In genomic region chrX:1591863-1592127, GRCh38 we compare ENCODE assay signal across 8 cellular contexts. TPM values are rescaled to one million over a fixed set of nuclear protein-coding genes. Genes with fewer than 3 reads are reported as not detected.
DNase-seq lines count a peak whose midpoint lies in the region; ATAC-seq and TF ChIP-seq lines count a peak whose summit lies in the region.

No MANE protein-coding gene starts in this region.

- H3K4me2 ChIP-seq in SK-N-SH, result peak overlapping the region; percentile 99

- H3K27me3 ChIP-seq in SK-N-SH (ENCODE audit: insufficient read depth) (no peaks in the 10 kb centered on the region), stomach (no peaks in the 10 kb centered on the region)

- TF ChIP-seq CTCF in SK-N-SH (IDR thresholded peaks at IDR 0.05) (no peak), stomach (IDR thresholded peaks at IDR 0.05) (no peak)

- H3K9me3 ChIP-seq in SK-N-SH (no peaks in the 10 kb centered on the region), stomach (no peaks in the 10 kb centered on the region)

- H3K4me1 ChIP-seq in SK-N-SH (ENCODE audit: control insufficient read depth in 1 of 2, insufficient read depth in 2 of 2, low read depth in 1 of 2, low read length in 1 of 2) (peaks cover 0 to 12% of the 10 kb centered on the region in 2 experiments; a peak in 2 of 4 replicates), stomach (peaks cover 21 to 46% (median 32%) of the 10 kb centered on the region in 4 donors)

- H3K27ac ChIP-seq in SK-N-SH (ENCODE audit: low read depth in 2 of 2, low read length in 1 of 2), result peak overlapping the region; percentile 28 to 76; a peak in 3 of 4 replicates
- peak overlapping the region; percentile 84 to 97 (median 92) for H3K27ac ChIP-seq in stomach

- H3K79me2 ChIP-seq in SK-N-SH (ENCODE audit: insufficient read depth), result peaks cover 47% of the 10 kb centered on the region

- intact Hi-C loops in stomach (cut with DNase I; ENCODE audit: low total_unique reads), result loop anchor here (5.0 kb wide), 1 partner anchor 134 kb away; no protein-coding TSS in a partner anchor

- ATAC-seq in SK-N-SH treated with all-trans-retinoic acid at 6 μM for 48 hours, result no peak
- ATAC-seq in activated naive CD4-positive, alpha-beta T cell treated with anti-CD3 and anti-CD28 coated beads, Interleukin-2, amount 50 U/mL, for 72 hours, result no peak
- no peak for ATAC-seq in GM18858 (IDR thresholded peaks at IDR 0.05; ENCODE audit: unreplicated experiment)
- ATAC-seq in GM18505 (IDR thresholded peaks at IDR 0.05; ENCODE audit: unreplicated experiment), result no peak
- ATAC-seq in GM19023 (IDR thresholded peaks at IDR 0.05; ENCODE audit: unreplicated experiment), result no peak

- H3K36me3 ChIP-seq in SK-N-SH (replicated peaks in 1 of 2; ENCODE audit: control insufficient read depth in 1 of 2, insufficient read depth in 2 of 2, low read length in 1 of 2) (peaks cover 17 to 29% of the 10 kb centered on the region in 2 experiments), stomach (peaks cover 30 to 36% (median 33%) of the 10 kb centered on the region in 4 donors)

- WGBS in SK-N-SH (ENCODE audit: low lambda C conversion rate), result 2% methylated on average over 7 of the region's 19 CpGs
- WGBS in stomach, 5 donors, result 0 to 7% (median 2%) methylated on average over 13 to 19 of the region's 19 CpGs

- H3K36me3 Mint-ChIP-seq in activated naive CD4-positive, alpha-beta T cell treated with anti-CD3 and anti-CD28 coated beads, Interleukin-2, amount 50 U/mL, for 72 hours, result peaks cover 14 to 32% of the 10 kb centered on the region in 2 donors

- no peak for TF ChIP-seq RAD21 in SK-N-SH (IDR thresholded peaks at IDR 0.05; ENCODE audit: low read length)

- DNase-seq in SK-N-SH, result no peak
- DNase-seq in activated naive CD4-positive, alpha-beta T cell treated with anti-CD3 and anti-CD28 coated beads, Interleukin-2, amount 50 U/mL, for 72 hours (ENCODE audit: low spot score in 2 of 2), result no peak
- DNase-seq in iPS-NIHi7 (ENCODE audit: extremely low spot score), result peak; percentile 13
- no peak for DNase-seq in stomach

- H3F3A ChIP-seq in SK-N-SH (replicated peaks; ENCODE audit: insufficient read depth), result peaks cover 1% of the 10 kb centered on the region

- H4K20me1 ChIP-seq in SK-N-SH (ENCODE audit: insufficient read depth), result peaks cover 32% of the 10 kb centered on the region

- H3K9me2 ChIP-seq in SK-N-SH, result no peaks in the 10 kb centered on the region

- POLR2A ChIA-PET in SK-N-SH (lab: Yijun Ruan, JAX), result no interaction called here

- H3K9me3 Mint-ChIP-seq in activated naive CD4-positive, alpha-beta T cell treated with anti-CD3 and anti-CD28 coated beads, Interleukin-2, amount 50 U/mL, for 72 hours, result no peaks in the 10 kb centered on the region

- TF ChIP-seq POLR2A in stomach (IDR thresholded peaks at IDR 0.05) (no peak), GM18505 (IDR thresholded peaks at IDR 0.05; ENCODE audit: borderline replicate concordance, extremely low read depth, insufficient read depth, insufficient read length) (no peak)

- H3K4me3 ChIP-seq in SK-N-SH (ENCODE audit: low read depth in 2 of 2, low read length in 1 of 2) (peak overlapping the region; percentile 61 to 84), stomach (peak overlapping the region; percentile 93 to 99 (median 98))

- no peak overlapping the region for H2AFZ ChIP-seq in SK-N-SH (ENCODE audit: low read depth)

- CTCF ChIA-PET in SK-N-SH (lab: Yijun Ruan, JAX), result no interaction called here

- TF ChIP-seq EP300 in SK-N-SH (IDR thresholded peaks at IDR 0.05; ENCODE audit: borderline replicate concordance in 1 of 2, low read depth in 1 of 2, low read length in 1 of 2) (no peak), stomach (IDR thresholded peaks at IDR 0.05) (no peak)

- H3K9ac ChIP-seq in SK-N-SH, result peak overlapping the region; percentile 88

- peak overlapping the region; percentile 95 for H3K27ac Mint-ChIP-seq in activated naive CD4-positive, alpha-beta T cell treated with anti-CD3 and anti-CD28 coated beads, Interleukin-2, amount 50 U/mL, for 72 hours

TF ChIP-seq in SK-N-SH, 30 proteins besides CTCF, POLR2A, EP300 and RAD21 (continues in another document):
- TF ChIP-seq RFX5 (IDR thresholded peaks at IDR 0.05; ENCODE audit: low read length), result no peak
- TF ChIP-seq ZBTB33 (IDR thresholded peaks at IDR 0.05; ENCODE audit: borderline replicate concordance, low read depth), result no peak
- TF ChIP-seq POLR2AphosphoS5 (IDR thresholded peaks at IDR 0.05; ENCODE audit: low read depth, low read length), result no peak
- TF ChIP-seq FOXJ3 (CRISPR knock-in tag; IDR thresholded peaks at IDR 0.05), result no peak
- TF ChIP-seq ELF1 (IDR thresholded peaks at IDR 0.05), result no peak
- no peak for TF ChIP-seq FOSL2 (IDR thresholded peaks at IDR 0.05; ENCODE audit: borderline replicate concordance, low read depth)
- TF ChIP-seq MEF2A (IDR thresholded peaks at IDR 0.05; ENCODE audit: borderline replicate concordance, low read depth), result no peak
- no peak for TF ChIP-seq RCOR1 (IDR thresholded peaks at IDR 0.05; ENCODE audit: low read length)
- no peak for TF ChIP-seq TCF12 (IDR thresholded peaks at IDR 0.05)
- no peak for TF ChIP-seq GABPA (IDR thresholded peaks at IDR 0.05; ENCODE audit: low read depth)

TF ChIP-seq in SK-N-SH treated with all-trans-retinoic acid at 6 μM for 48 hours, 23 proteins besides CTCF, POLR2A, EP300 and RAD21:
- TF ChIP-seq RARB (CRISPR knock-in tag; IDR thresholded peaks at IDR 0.05), result no peak

RNA-seq across cellular contexts. Expression of gene AKAP17A, which starts 0.4 kb away (rescaled TPM):
- 38.7 and 43.8 TPM in 2 replicates for polyA plus RNA-seq in SK-N-SH (2012; rRNA removed)
- 17.5 and 23.9 TPM in 2 replicates for polyA plus RNA-seq in SK-N-SH (2012; cell fraction: cytosol; rRNA removed)
- 238 and 288 TPM in 2 replicates for polyA plus RNA-seq in SK-N-SH (2012; cell fraction: nucleus; rRNA removed)
- 10 to 100 TPM; 48.6 to 70.1 TPM for total RNA-seq in activated naive CD4-positive, alpha-beta T cell treated with anti-CD3 and anti-CD28 coated beads, Interleukin-2, amount 50 U/mL, for 72 hours
- 100 to 1,000 TPM in 3 of 5 donors, 10 to 100 TPM in 2; 32.3 to 141 (median 109) TPM for total RNA-seq in stomach
- polyA plus RNA-seq in stomach, result 10 to 100 TPM; 13.3 to 32.6 (median 15.8) TPM

RNA-seq across cellular contexts. Expression of gene ASMT, which starts 23.1 kb away (rescaled TPM):
- polyA plus RNA-seq in SK-N-SH (2012; rRNA removed) (0.26 TPM in 1 of 2 replicates, not detected in the other), stomach (under 1 TPM in 1 of 3 donors, not detected in 2; 0.43 TPM)
- polyA plus RNA-seq in SK-N-SH (2012; cell fraction: cytosol; rRNA removed), result 0.08 TPM in 2 replicates
- polyA plus RNA-seq in SK-N-SH (2012; cell fraction: nucleus; rRNA removed), result 0.20 and 0.54 TPM in 2 replicates
- total RNA-seq in activated naive CD4-positive, alpha-beta T cell treated with anti-CD3 and anti-CD28 coated beads, Interleukin-2, amount 50 U/mL, for 72 hours, result 1 to 10 TPM in 1 of 2 donors, not detected in 1; 1.1 TPM
- not detected for total RNA-seq in stomach

RNA-seq across cellular contexts. Expression of gene P2RY8, which starts 54.8 kb away (rescaled TPM):
- polyA plus RNA-seq in SK-N-SH (2012; rRNA removed), result 0.03 and 0.08 TPM in 2 replicates
- polyA plus RNA-seq in SK-N-SH (2012; cell fraction: cytosol; rRNA removed), result 0.03 and 0.05 TPM in 2 replicates
- polyA plus RNA-seq in SK-N-SH (2012; cell fraction: nucleus; rRNA removed), result 0.05 and 0.15 TPM in 2 replicates
- total RNA-seq in activated naive CD4-positive, alpha-beta T cell treated with anti-CD3 and anti-CD28 coated beads, Interleukin-2, amount 50 U/mL, for 72 hours, result 10 to 100 TPM; 18.9 TPM
- total RNA-seq in stomach, result 1 to 10 TPM in 3 of 5 donors, not detected in 2; 1.8 to 3.3 (median 1.9) TPM
- under 1 TPM; 0.31 to 0.76 (median 0.70) TPM for polyA plus RNA-seq in stomach

Comparison
In these comparisons a context has a peak if more than half of its experiments do, and no peak if none do; other contexts are left out.
1. RNA of gene P2RY8, which starts 54.8 kb away (total RNA-seq): 18.9 TPM in activated naive CD4-positive, alpha-beta T cell treated with anti-CD3 and anti-CD28 coated beads, Interleukin-2, amount 50 U/mL, for 72 hours; 1.8 to 3.3 TPM in stomach; every median in the first group is over 4 times any median in the second.